17 cellular contexts compared by ENCODE assay signal in the genomic region with DNA sequence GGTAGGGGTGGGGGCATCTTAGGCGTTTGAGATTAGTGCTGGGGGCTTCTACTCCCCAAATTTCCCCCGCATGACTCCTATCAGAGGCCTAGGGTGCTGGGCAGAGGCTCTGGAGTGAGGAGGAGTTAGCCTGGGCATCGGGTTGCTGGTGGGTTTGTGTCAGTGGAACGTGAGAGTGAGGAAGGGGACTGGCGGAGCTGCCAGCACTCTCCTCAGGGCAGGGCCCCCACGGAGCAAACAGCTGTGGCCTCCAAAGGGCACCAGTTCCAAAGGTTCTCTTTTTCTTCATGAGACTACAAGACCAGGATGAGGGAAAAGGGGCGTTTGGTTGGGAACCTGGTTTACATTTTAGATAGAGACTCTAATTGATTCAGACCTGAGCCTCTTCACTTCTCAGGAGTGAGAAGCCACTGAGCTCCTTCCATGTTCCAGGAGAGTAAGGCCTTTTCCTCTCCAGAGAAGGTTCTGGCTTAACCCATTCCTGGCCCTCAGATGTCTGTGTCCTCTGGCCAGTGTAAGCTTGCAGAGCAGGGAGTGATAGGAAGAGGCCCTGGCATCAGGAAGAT. TPM values are rescaled to one million over a fixed set of nuclear protein-coding genes. Genes with fewer than 3 reads are reported as not detected.
DNase-seq lines count a peak whose midpoint lies in the region; ATAC-seq and TF ChIP-seq lines count a peak whose summit lies in the region.
"Had no signal": no experiment of that assay in that cellular context is flagged by ENCODE, and none has a peak within 500 bp of the region (broad histone marks: within the 10 kb centered on the region; RNA-seq: fewer than 3 reads in every experiment).

No MANE protein-coding gene starts in this region.

- no peaks in the 10 kb centered on the region for H4K20me1 ChIP-seq in GM23338 (replicated peaks; ENCODE audit: insufficient read depth)

- no peak overlapping the region for H3K4me2 ChIP-seq in GM23338
- no peak overlapping the region for H3K4me2 ChIP-seq in trophoblast cell (ENCODE audit: low read length)

- ATAC-seq in GM23338 (peak; percentile 55), GM19023 (IDR thresholded peaks at IDR 0.05; ENCODE audit: unreplicated experiment) (no peak), T-cell (replicated peaks in 1 of 4) (no peak), HG02852 (IDR thresholded peaks at IDR 0.05; ENCODE audit: unreplicated experiment) (no peak)

- H3K9me3 ChIP-seq in trophoblast cell (ENCODE audit: insufficient read depth, low read depth, low read length), result no peaks in the 10 kb centered on the region

- no peak overlapping the region for H4K91ac ChIP-seq in trophoblast cell (ENCODE audit: low read depth, low read length)

- no peak overlapping the region for H2AK5ac ChIP-seq in trophoblast cell (ENCODE audit: low read length)

- H2AFZ ChIP-seq in GM23338 (0 out of 2 replicates have a peak overlapping the region, but pooled peaks have one; percentile 66), trophoblast cell (ENCODE audit: insufficient read depth, low read length, poor library complexity) (no peak overlapping the region)

- H3K27ac ChIP-seq in GM23338 (ENCODE audit: low read depth) (no peak overlapping the region), trophoblast cell (ENCODE audit: low read depth, low read length) (no peak overlapping the region)
- H3K27ac ChIP-seq: HL-60 had no signal

- H3F3A ChIP-seq in GM23338 (replicated peaks; ENCODE audit: low read depth), result no peaks in the 10 kb centered on the region; the same call in 1 of the 2 replicates

- POLR2A ChIA-PET in T-cell (lab: Charles Lee), result no interaction called here

- H4K8ac ChIP-seq in trophoblast cell (ENCODE audit: low read depth, low read length), result no peak overlapping the region

- H3K79me2 ChIP-seq in GM23338 (replicated peaks; ENCODE audit: insufficient read depth) (no peaks in the 10 kb centered on the region), trophoblast cell (ENCODE audit: control insufficient read depth, insufficient read depth, low read length, poor library complexity) (no peaks in the 10 kb centered on the region)

- H3K36me3 Mint-ChIP-seq in GM23338 (ENCODE audit: low read depth) (no peaks in the 10 kb centered on the region), mesothelial cell of epicardium (no peaks in the 10 kb centered on the region), T-cell (no peaks in the 10 kb centered on the region)

- no peak overlapping the region for H3K4ac ChIP-seq in trophoblast cell (ENCODE audit: low read depth, low read length)

- H4K12ac ChIP-seq in trophoblast cell (ENCODE audit: low read depth, low read length), result no peak overlapping the region

- no peak overlapping the region for H2BK12ac ChIP-seq in trophoblast cell (ENCODE audit: low read length)

- H3K23ac ChIP-seq in trophoblast cell (ENCODE audit: low read length), result no peak overlapping the region

- peaks cover 8% of the 10 kb centered on the region for H3K9me2 ChIP-seq in GM23338 (ENCODE audit: insufficient read depth)

- no CpG with 5 or more reads among the region's 7 CpGs for WGBS in trophoblast cell (ENCODE audit: extremely low coverage, insufficient coverage, insufficient read length)

- H3K36me3 ChIP-seq in GM23338 (ENCODE audit: insufficient read depth), result no peaks in the 10 kb centered on the region
- no peaks in the 10 kb centered on the region for H3K36me3 ChIP-seq in trophoblast cell (ENCODE audit: control insufficient read depth in 1 of 2, insufficient read depth in 2 of 2, low read length in 2 of 2)

- H3K27ac Mint-ChIP-seq in GM23338 (no peak overlapping the region), mesothelial cell of epicardium (peak overlapping the region; percentile 21), T-cell (no peak overlapping the region)
- H3K27ac Mint-ChIP-seq: B cell; CD4-positive, alpha-beta T cell; HFFc6 had no signal

- CTCF ChIA-PET in T-cell (lab: Charles Lee), result no interaction called here

- H2BK5ac ChIP-seq in trophoblast cell (ENCODE audit: low read depth, low read length, poor library complexity), result no peak overlapping the region

- H3K4me1 ChIP-seq in GM23338 (ENCODE audit: insufficient read depth), result peaks cover 17% of the 10 kb centered on the region
- peaks cover 12 to 21% of the 10 kb centered on the region in 2 experiments for H3K4me1 ChIP-seq in trophoblast cell (ENCODE audit: control insufficient read depth in 1 of 2, insufficient read depth in 2 of 2, low read length in 2 of 2)

- H3K79me1 ChIP-seq in trophoblast cell (ENCODE audit: low read length), result no peaks in the 10 kb centered on the region

- H3K4me3 Mint-ChIP-seq in GM23338 (no peak overlapping the region), mesothelial cell of epicardium (no peak overlapping the region), T-cell (no peak overlapping the region)
- H3K4me3 Mint-ChIP-seq: B cell; CD4-positive, alpha-beta T cell; HFFc6 had no signal

- H3K27me3 ChIP-seq in GM23338 (ENCODE audit: insufficient read depth) (no peaks in the 10 kb centered on the region), trophoblast cell (ENCODE audit: insufficient read depth, low read length) (no peaks in the 10 kb centered on the region)

- H3K4me1 Mint-ChIP-seq in GM23338 (peaks cover 42% of the 10 kb centered on the region), mesothelial cell of epicardium (peaks cover 48% of the 10 kb centered on the region), T-cell (no peaks in the 10 kb centered on the region)
- H3K4me1 Mint-ChIP-seq: B cell had no signal

- no peak overlapping the region for H3K9ac ChIP-seq in trophoblast cell (ENCODE audit: low read length)

- H3K4me3 ChIP-seq in GM23338 (no peak overlapping the region), trophoblast cell (ENCODE audit: low read depth, low read length) (no peak overlapping the region)

- no peak overlapping the region for H3K18ac ChIP-seq in trophoblast cell (ENCODE audit: low read length)

- H3K9me3 Mint-ChIP-seq in GM23338 (no peaks in the 10 kb centered on the region), mesothelial cell of epicardium (no peaks in the 10 kb centered on the region), T-cell (no peaks in the 10 kb centered on the region)
- H3K9me3 Mint-ChIP-seq: CD4-positive, alpha-beta T cell; HFFc6 had no signal

- TF ChIP-seq CTCF in GM23338 (conservative IDR thresholded peaks at IDR 0.05; ENCODE audit: low read depth in 2 of 2) (no peak), mesothelial cell of epicardium (IDR thresholded peaks at IDR 0.05; ENCODE audit: unreplicated experiment) (no peak)

- H3K27me3 Mint-ChIP-seq in GM23338 (ENCODE audit: insufficient read depth, low read depth, poor library complexity) (peaks cover 12% of the 10 kb centered on the region), mesothelial cell of epicardium (ENCODE audit: low read depth) (no peaks in the 10 kb centered on the region), T-cell (peaks cover 6 to 7% of the 10 kb centered on the region in 2 donors)
- H3K27me3 Mint-ChIP-seq: CD4-positive, alpha-beta T cell had no signal

- no peak overlapping the region for H3K14ac ChIP-seq in trophoblast cell (ENCODE audit: low read length)

- peak overlapping the region; percentile 20 for H2BK120ac ChIP-seq in trophoblast cell (ENCODE audit: insufficient read depth, low read length, poor library complexity)

- no peak for DNase-seq in GM23338 (ENCODE audit: low spot score)
- peak; percentile 52 for DNase-seq in SK-N-DZ (ENCODE audit: low spot score)
- no peak for DNase-seq in mesothelial cell of epicardium (ENCODE audit: low spot score in 2 of 2, unreplicated experiment in 2 of 2)
- DNase-seq in trophoblast cell, result no peak
- DNase-seq in T-cell, result no peak
- DNase-seq: C1 segment of cervical spinal cord; Calu3; CD4-positive, alpha-beta T cell; DMS153; DMS79 treated with DMSO at 0.1 percent for 48 hours; EL; HCEC 1CT; HFFc6 had no signal

RNA-seq across cellular contexts. Expression of a gene that starts 35.6 kb away (rescaled TPM):
- total RNA-seq in GM23338 (2014; rRNA removed; shearing (Covaris generic)), result 31.2 and 35.5 TPM in 2 replicates
- 3.3 and 4.1 TPM in 2 replicates for polyA plus RNA-seq in GM23338 (2016; fragmentation: Nextera tagmentation; extraction: Ambion mirVana)
- 20.4 and 31.2 TPM in 2 replicates for polyA plus RNA-seq in SK-N-DZ (2014; cell fraction: cytosol; rRNA removed)
- polyA plus RNA-seq in SK-N-DZ (2014; cell fraction: nucleus; rRNA removed), result 15.1 and 28.0 TPM in 2 replicates
- 159 to 180 TPM (median 165 TPM) in 3 replicates for total RNA-seq in mesothelial cell of epicardium
- polyA plus RNA-seq in trophoblast cell (2013), result 41.5 and 45.5 TPM in 2 replicates
- 1 to 10 TPM; 1.7 to 5.0 (median 2.7) TPM for total RNA-seq in T-cell
- total RNA-seq: B cell had no signal
